ENCODE assay signal across 2 cellular contexts in the genomic region with DNA sequence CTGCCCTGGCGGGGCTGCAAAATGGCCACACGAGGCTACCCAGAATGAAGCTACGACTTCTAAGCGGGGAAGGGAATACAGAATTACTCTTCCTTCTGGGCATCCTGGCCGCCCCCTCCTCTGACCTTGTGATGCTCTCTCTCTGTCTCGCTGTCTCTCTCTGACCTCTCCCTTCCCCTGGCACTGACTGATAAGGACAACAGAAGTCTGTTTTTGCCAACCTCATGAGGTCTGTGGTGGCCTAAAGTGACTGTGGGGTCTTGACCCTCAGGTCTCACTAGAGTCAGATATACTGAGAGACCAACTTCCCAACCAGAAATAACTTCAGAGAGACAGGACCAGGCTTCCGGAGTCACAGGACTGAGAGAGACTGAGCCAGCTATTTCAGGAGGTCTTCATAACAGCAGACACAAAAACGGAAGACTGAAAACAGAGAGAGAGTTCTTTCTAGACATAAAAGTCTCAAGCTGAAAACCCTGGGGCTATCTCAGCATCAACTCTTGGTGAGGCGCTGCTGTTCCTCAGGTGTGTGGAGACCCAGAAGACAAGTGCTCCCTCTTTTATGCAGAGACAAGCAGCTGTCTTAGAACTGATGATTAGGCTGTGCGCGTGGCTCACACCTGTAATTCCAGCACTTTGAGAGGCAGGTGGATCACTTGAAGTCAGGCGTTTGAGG.
TF ChIP-seq lines count a peak whose summit lies in the region.

No MANE protein-coding gene starts in this region.

TF ChIP-seq in GM12878, 131 proteins besides CTCF, POLR2A, EP300 and RAD21:
- TF ChIP-seq, protein P1, sequence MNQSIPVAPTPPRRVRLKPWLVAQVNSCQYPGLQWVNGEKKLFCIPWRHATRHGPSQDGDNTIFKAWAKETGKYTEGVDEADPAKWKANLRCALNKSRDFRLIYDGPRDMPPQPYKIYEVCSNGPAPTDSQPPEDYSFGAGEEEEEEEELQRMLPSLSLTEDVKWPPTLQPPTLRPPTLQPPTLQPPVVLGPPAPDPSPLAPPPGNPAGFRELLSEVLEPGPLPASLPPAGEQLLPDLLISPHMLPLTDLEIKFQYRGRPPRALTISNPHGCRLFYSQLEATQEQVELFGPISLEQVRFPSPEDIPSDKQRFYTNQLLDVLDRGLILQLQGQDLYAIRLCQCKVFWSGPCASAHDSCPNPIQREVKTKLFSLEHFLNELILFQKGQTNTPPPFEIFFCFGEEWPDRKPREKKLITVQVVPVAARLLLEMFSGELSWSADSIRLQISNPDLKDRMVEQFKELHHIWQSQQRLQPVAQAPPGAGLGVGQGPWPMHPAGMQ (IDR thresholded peaks at IDR 0.05; ENCODE audit: borderline replicate concordance): no peak
- TF ChIP-seq TARDBP (IDR thresholded peaks at IDR 0.05; ENCODE audit: borderline replicate concordance) (no peak), BMI1 (IDR thresholded peaks at IDR 0.05; ENCODE audit: borderline replicate concordance) (no peak)

TF ChIP-seq in WTC11, 78 proteins besides CTCF, POLR2A, EP300 and RAD21:
- TF ChIP-seq IRF2 (CRISPR knock-in tag; IDR thresholded peaks at IDR 0.05; ENCODE audit: borderline replicate concordance, low read depth) (no peak), FOXP1 (CRISPR knock-in tag; IDR thresholded peaks at IDR 0.05; ENCODE audit: borderline replicate concordance) (no peak), JAZF1 (CRISPR knock-in tag; IDR thresholded peaks at IDR 0.05) (no peak), RELA (CRISPR knock-in tag; IDR thresholded peaks at IDR 0.05; ENCODE audit: borderline replicate concordance) (no peak), CREM (CRISPR knock-in tag; IDR thresholded peaks at IDR 0.05) (no peak), ZNF263 (CRISPR knock-in tag; IDR thresholded peaks at IDR 0.05; ENCODE audit: low read depth) (no peak), CBFB (CRISPR knock-in tag; IDR thresholded peaks at IDR 0.05; ENCODE audit: low read depth) (no peak)
- TF ChIP-seq, protein P2, sequence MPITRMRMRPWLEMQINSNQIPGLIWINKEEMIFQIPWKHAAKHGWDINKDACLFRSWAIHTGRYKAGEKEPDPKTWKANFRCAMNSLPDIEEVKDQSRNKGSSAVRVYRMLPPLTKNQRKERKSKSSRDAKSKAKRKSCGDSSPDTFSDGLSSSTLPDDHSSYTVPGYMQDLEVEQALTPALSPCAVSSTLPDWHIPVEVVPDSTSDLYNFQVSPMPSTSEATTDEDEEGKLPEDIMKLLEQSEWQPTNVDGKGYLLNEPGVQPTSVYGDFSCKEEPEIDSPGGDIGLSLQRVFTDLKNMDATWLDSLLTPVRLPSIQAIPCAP (CRISPR knock-in tag; IDR thresholded peaks at IDR 0.05): no peak
- TF ChIP-seq, protein P3, sequence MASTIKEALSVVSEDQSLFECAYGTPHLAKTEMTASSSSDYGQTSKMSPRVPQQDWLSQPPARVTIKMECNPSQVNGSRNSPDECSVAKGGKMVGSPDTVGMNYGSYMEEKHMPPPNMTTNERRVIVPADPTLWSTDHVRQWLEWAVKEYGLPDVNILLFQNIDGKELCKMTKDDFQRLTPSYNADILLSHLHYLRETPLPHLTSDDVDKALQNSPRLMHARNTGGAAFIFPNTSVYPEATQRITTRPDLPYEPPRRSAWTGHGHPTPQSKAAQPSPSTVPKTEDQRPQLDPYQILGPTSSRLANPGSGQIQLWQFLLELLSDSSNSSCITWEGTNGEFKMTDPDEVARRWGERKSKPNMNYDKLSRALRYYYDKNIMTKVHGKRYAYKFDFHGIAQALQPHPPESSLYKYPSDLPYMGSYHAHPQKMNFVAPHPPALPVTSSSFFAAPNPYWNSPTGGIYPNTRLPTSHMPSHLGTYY (CRISPR knock-in tag; IDR thresholded peaks at IDR 0.05): no peak
- TF ChIP-seq, protein P4, sequence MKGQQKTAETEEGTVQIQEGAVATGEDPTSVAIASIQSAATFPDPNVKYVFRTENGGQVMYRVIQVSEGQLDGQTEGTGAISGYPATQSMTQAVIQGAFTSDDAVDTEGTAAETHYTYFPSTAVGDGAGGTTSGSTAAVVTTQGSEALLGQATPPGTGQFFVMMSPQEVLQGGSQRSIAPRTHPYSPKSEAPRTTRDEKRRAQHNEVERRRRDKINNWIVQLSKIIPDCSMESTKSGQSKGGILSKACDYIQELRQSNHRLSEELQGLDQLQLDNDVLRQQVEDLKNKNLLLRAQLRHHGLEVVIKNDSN (CRISPR knock-in tag; IDR thresholded peaks at IDR 0.05): no peak
- TF ChIP-seq, protein P5, sequence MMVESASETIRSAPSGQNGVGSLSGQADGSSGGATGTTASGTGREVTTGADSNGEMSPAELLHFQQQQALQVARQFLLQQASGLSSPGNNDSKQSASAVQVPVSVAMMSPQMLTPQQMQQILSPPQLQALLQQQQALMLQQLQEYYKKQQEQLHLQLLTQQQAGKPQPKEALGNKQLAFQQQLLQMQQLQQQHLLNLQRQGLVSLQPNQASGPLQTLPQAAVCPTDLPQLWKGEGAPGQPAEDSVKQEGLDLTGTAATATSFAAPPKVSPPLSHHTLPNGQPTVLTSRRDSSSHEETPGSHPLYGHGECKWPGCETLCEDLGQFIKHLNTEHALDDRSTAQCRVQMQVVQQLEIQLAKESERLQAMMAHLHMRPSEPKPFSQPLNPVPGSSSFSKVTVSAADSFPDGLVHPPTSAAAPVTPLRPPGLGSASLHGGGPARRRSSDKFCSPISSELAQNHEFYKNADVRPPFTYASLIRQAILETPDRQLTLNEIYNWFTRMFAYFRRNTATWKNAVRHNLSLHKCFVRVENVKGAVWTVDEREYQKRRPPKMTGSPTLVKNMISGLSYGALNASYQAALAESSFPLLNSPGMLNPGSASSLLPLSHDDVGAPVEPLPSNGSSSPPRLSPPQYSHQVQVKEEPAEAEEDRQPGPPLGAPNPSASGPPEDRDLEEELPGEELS (CRISPR knock-in tag; IDR thresholded peaks at IDR 0.05): no peak
- TF ChIP-seq, protein P6, sequence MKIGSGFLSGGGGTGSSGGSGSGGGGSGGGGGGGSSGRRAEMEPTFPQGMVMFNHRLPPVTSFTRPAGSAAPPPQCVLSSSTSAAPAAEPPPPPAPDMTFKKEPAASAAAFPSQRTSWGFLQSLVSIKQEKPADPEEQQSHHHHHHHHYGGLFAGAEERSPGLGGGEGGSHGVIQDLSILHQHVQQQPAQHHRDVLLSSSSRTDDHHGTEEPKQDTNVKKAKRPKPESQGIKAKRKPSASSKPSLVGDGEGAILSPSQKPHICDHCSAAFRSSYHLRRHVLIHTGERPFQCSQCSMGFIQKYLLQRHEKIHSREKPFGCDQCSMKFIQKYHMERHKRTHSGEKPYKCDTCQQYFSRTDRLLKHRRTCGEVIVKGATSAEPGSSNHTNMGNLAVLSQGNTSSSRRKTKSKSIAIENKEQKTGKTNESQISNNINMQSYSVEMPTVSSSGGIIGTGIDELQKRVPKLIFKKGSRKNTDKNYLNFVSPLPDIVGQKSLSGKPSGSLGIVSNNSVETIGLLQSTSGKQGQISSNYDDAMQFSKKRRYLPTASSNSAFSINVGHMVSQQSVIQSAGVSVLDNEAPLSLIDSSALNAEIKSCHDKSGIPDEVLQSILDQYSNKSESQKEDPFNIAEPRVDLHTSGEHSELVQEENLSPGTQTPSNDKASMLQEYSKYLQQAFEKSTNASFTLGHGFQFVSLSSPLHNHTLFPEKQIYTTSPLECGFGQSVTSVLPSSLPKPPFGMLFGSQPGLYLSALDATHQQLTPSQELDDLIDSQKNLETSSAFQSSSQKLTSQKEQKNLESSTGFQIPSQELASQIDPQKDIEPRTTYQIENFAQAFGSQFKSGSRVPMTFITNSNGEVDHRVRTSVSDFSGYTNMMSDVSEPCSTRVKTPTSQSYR (CRISPR knock-in tag; IDR thresholded peaks at IDR 0.05): no peak
